Comparison of ENCODE assay signal across 12 cellular contexts in genomic region chr4:76782837-76783236, GRCh38.
A peak's percentile ranks its signal among the peaks of the same experiment; 100 is the strongest.
DNase-seq lines count a peak whose midpoint lies in the region; ATAC-seq and TF ChIP-seq lines count a peak whose summit lies in the region.
"Had no signal": no experiment of that assay in that cellular context is flagged by ENCODE, and none has a peak within 500 bp of the region (broad histone marks: within the 10 kb centered on the region; RNA-seq: fewer than 3 reads in every experiment).

No MANE protein-coding gene starts in this region.

- ATAC-seq in omental fat pad (ENCODE audit: low FRiP score), result no peak

- H3K36me3 ChIP-seq in HUES48 (ENCODE audit: control insufficient read depth, insufficient read depth, low read length) (peaks cover 36% of the 10 kb centered on the region), tibial artery (peaks cover 33 to 52% (median 42%) of the 10 kb centered on the region in 3 donors)

- TF ChIP-seq CTCF in omental fat pad (IDR thresholded peaks at IDR 0.05), result no peak
- no peak for TF ChIP-seq CTCF in tibial artery (IDR thresholded peaks at IDR 0.05)

- DNase-seq in AG08395 (ENCODE audit: low spot score) (peak; percentile 74), astrocyte of the hippocampus (ENCODE audit: low read depth, low spot score) (peak; percentile 87), iris pigment epithelial cell (ENCODE audit: low read depth) (peak; percentile 90), omental fat pad (ENCODE audit: low spot score) (no peak), NCI-H2029 treated with DMSO at 0.1 percent for 48 hours (lab: John Stamatoyannopoulos, UW) (no peak), T-helper 9 cell (no peak), tibial artery (no peak)
- DNase-seq: activated CD4-positive, alpha-beta T cell treated with anti-CD3 and anti-CD28 coated beads, Interleukin-2, amount 10 ng/mL, durations not matched to agents 24 days and 14 days; NCI-H524 treated with DMSO at 0.1 percent for 48 hours had no signal

- H3K9me3 ChIP-seq in HUES48 (ENCODE audit: control insufficient read depth, insufficient read depth, low read length), result no peaks in the 10 kb centered on the region
- H3K9me3 ChIP-seq in tibial artery, result no peaks in the 10 kb centered on the region

- no peaks in the 10 kb centered on the region for H3K27me3 ChIP-seq in HUES48 (ENCODE audit: control insufficient read depth, insufficient read depth, low read length)
- H3K27me3 ChIP-seq in tibial artery, result no peaks in the 10 kb centered on the region

- H3K4me3 ChIP-seq in HUES48 (ENCODE audit: low read depth, low read length) (no peak overlapping the region; the same call in 1 of the 2 replicates), tibial artery (no peak overlapping the region)
- H3K4me3 ChIP-seq: SK-N-MC had no signal

- intact Hi-C loops in tibial artery (cut with DNase I; ENCODE audit: low total_unique reads), result no loop called here

- no peak overlapping the region for H3K9ac ChIP-seq in HUES48 (ENCODE audit: low read depth, low read length)

- H3K4me1 ChIP-seq in HUES48 (ENCODE audit: control insufficient read depth, insufficient read depth, low read length), result peaks cover 24% of the 10 kb centered on the region
- H3K4me1 ChIP-seq in tibial artery, result peaks cover 0 to 10% (median 0%) of the 10 kb centered on the region in 4 donors

- peak overlapping the region; percentile 86 for H3K27ac ChIP-seq in HUES48 (ENCODE audit: low read depth, low read length)
- no peak overlapping the region for H3K27ac ChIP-seq in tibial artery
- H3K27ac ChIP-seq: C4-2B, SK-N-MC had no signal

Comparison
In these comparisons a context has a peak if more than half of its experiments do, and no peak if none do; other contexts are left out.
1. DNase-seq: peak in AG08395 (single experiment), astrocyte of the hippocampus (single experiment) and iris pigment epithelial cell (single experiment); none in omental fat pad (single experiment), NCI-H2029 treated with DMSO at 0.1 percent for 48 hours (single experiment), T-helper 9 cell (single experiment) and tibial artery (0 of 2).